7 cellular contexts compared by ENCODE assay signal in the genomic region with DNA sequence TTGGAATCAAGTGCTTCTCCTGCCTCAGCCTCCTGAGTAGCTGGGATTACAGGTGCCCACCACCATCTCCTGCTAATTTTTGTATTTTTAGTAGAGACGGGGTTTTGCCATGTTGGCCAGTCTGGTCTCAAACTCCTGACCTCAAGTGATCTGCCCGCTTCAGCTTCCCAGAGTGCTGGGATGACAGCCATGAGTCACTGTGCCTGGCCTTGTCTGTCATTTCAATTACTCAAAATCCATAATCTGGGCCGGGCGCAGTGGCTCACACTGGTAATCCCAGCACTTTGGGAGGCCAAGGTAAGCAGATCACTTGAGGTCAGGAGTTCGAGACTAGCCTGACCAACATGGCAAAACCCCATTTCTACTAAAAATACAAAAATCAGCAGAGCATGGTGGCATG. TPM values are rescaled to one million over a fixed set of nuclear protein-coding genes. Genes with fewer than 3 reads are reported as not detected.
"Had no signal": no experiment of that assay in that cellular context is flagged by ENCODE, and none has a peak within 500 bp of the region (broad histone marks: within the 10 kb centered on the region; RNA-seq: fewer than 3 reads in every experiment).

No MANE protein-coding gene starts in this region.

RNA-seq across cellular contexts. Expression of gene MUC4, which starts 6.1 kb away (rescaled TPM):
- total RNA-seq: ascending aorta, cardiac muscle cell, endothelial cell of umbilical vein, fibroblast of lung, fibroblast of villous mesenchyme, osteoblast, subcutaneous adipose tissue had no signal
- polyA plus RNA-seq: fibroblast of lung had no signal
